In genomic region chr21:43934116-43934515, GRCh38 we compare ENCODE assay signal across 1 cellular context.
TF ChIP-seq lines count a peak whose summit lies in the region.

No MANE protein-coding gene starts in this region.

TF ChIP-seq in H1, 55 proteins besides CTCF, POLR2A, EP300 and RAD21:
- TF ChIP-seq CEBPB (IDR thresholded peaks at IDR 0.05; ENCODE audit: low read depth, low read length) (no peak), HDAC2 (IDR thresholded peaks at IDR 0.05; ENCODE audit: borderline replicate concordance in 1 of 2, low read depth in 2 of 2, low read length in 2 of 2) (no peak), SIN3A (conservative IDR thresholded peaks at IDR 0.05 in 1 of 2, IDR thresholded peaks at IDR 0.05 in 1 of 2; ENCODE audit: low read depth in 1 of 2, low read length in 2 of 2) (no peak), E2F6 (IDR thresholded peaks at IDR 0.05) (no peak), SUZ12 (IDR thresholded peaks at IDR 0.05; ENCODE audit: low read length) (no peak), CREB1 (IDR thresholded peaks at IDR 0.05) (no peak), CBX8 (IDR thresholded peaks at IDR 0.05; ENCODE audit: borderline replicate concordance, low read depth, low read length) (no peak), RBBP5 (IDR thresholded peaks at IDR 0.05; ENCODE audit: borderline replicate concordance, low read depth, low read length) (no peak), BACH1 (IDR thresholded peaks at IDR 0.05; ENCODE audit: low read length) (no peak), CHD7 (IDR thresholded peaks at IDR 0.05; ENCODE audit: insufficient replicate concordance, low read length) (no peak)
